In the genomic region with DNA sequence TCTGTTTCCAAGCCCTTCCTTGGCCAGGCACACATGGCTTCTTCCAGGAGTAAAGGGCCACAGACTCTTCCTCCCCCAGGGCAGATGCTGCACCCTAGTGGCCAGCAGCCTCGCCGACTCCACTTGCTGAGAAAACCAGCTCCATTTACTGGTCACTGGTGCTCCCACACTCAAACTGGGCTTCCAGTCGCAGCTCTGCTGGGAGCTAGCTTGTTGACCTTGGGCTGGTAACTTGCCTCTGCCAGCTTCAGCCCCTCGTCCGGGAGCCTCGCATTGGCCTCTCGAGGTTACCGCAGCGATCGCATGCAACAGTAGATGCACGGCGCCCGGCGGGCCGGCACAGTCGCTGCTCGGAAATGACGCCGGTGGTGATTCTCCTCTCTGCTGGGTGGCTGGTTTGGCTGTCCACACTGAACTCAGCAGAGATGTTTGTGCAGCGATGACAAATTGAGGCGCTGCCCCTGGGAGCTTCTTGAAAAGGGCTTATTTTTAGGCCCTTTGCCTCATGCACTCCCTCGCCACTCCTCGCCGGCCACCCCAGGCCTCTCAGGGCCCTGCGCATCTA, we compare ENCODE assay signal across 8 cellular contexts.
DNase-seq lines count a peak whose midpoint lies in the region; ATAC-seq, FAIRE-seq and TF ChIP-seq lines count a peak whose summit lies in the region.

No MANE protein-coding gene starts in this region.

- TF ChIP-seq POLR2A in GM12891 (IDR thresholded peaks at IDR 0.05; ENCODE audit: low read depth, low read length) = no peak

- TF ChIP-seq CTCF in AG10803 (conservative IDR thresholded peaks at IDR 0.05; ENCODE audit: low read length) = peak; percentile 71

- peak; percentile 54 for FAIRE-seq in GM12891 (lab: Jason Lieb, UNC)

- H3K4me3 ChIP-seq in AG10803 (ENCODE audit: low read length) = no peak overlapping the region

- ATAC-seq in GM18511 (IDR thresholded peaks at IDR 0.05; ENCODE audit: unreplicated experiment) = no peak

- peak; percentile 58 for DNase-seq in AG10803 (ENCODE audit: low read depth)
- peak; percentile 73 for DNase-seq in GM12891 (ENCODE audit: insufficient read length, low spot score)
- DNase-seq in RPMI7951 (ENCODE audit: low read depth) = peak; percentile 35
- DNase-seq in amniotic epithelial cell (ENCODE audit: low read depth) = peak; percentile 56
- peak; percentile 83 for DNase-seq in iPS-NIHi11 (ENCODE audit: low spot score)
- DNase-seq in stimulated activated CD4-positive, alpha-beta T cell treated with anti-CD3 and anti-CD28 coated beads, Interleukin-4, amount 100 ng/mL, for 24 hours = peak; percentile 49
- DNase-seq in T1000 (lab: John Stamatoyannopoulos, UW) = no peak

TF ChIP-seq in GM12891, 5 proteins besides CTCF, POLR2A, EP300 and RAD21:
- TF ChIP-seq SPI1 (IDR thresholded peaks at IDR 0.05; ENCODE audit: low read depth, low read length) (no peak), TAF1 (IDR thresholded peaks at IDR 0.05; ENCODE audit: low read depth, low read length) (no peak), POLR2AphosphoS5 (IDR thresholded peaks at IDR 0.05; ENCODE audit: low read depth, low read length) (no peak)
